In the genomic region with DNA sequence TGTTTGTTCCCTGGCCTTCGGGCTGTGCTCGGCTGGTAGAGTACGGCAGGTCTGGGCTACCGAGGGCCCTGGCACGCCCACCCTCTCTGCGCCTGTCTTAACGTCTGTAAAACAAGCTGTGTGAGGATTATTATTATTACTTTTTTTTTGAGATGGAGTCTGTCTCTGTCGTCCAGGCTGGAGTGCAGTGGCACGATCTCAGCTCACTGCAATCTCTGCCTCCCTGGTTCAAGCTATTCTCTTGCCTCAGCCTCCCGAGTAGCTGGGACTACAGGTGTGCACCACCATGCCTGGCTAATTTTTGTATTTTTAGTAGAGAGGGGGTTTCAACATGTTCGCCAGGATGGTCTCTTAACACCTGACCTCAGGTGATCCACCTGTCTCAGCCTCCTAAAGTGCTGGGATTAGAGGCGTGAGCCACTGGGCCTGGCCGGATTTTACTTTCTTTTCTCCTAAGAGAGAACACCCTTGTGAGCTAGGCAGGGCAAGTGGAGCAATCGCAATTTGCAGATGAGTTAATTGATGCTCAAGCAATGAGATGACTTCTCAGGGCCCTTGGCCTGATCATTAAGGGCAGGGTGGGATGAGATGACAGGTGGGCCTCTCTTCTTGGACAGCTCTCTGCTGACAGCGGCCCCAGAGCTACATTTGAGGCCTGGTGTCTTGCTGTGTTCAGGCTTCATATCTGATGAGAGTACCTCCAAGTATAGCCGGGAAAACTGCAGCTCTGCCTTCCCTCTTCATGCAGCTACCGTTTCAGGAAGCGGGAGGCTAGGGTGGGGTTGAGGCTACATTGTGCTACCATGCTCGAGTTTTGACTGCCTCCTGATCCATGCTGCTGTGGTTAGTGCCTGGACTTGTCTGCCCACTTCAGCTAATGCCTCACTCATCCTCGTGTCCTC, we compare ENCODE assay signal across 8 cellular contexts. TPM values are rescaled to one million over a fixed set of nuclear protein-coding genes. Genes with fewer than 3 reads are reported as not detected.
DNase-seq lines count a peak whose midpoint lies in the region; ATAC-seq lines count a peak whose summit lies in the region.

No MANE protein-coding gene starts in this region.

- peak; percentile 21 for ATAC-seq in HG02981 (IDR thresholded peaks at IDR 0.05; ENCODE audit: unreplicated experiment)
- peak; percentile 50 for ATAC-seq in activated T-helper 17 cell treated with anti-CD3 and anti-CD28 coated beads, Interleukin-2, amount 50 U/mL, for 72 hours (replicated peaks)
- peak; percentile 65 for ATAC-seq in stimulated activated memory B cell treated with anti-CD40 and anti-IgM and Interleukin-4, amounts not matched to agents 10 μg/mL and 1 μg/mL and 100 μg/mL, for 72 hours

- no peaks in the 10 kb centered on the region for H3K4me1 ChIP-seq in iPS-15b (ENCODE audit: control insufficient read depth, insufficient read depth, low read length)

- peak overlapping the region; percentile 95 for H3K4me3 Mint-ChIP-seq in T-helper 2 cell treated with Interferon-gamma antibody and Interleukin-4, amounts not matched to agents 5 μg/mL and 100 μg/mL, for 36 hours
- H3K4me3 Mint-ChIP-seq in activated T-helper 17 cell treated with anti-CD3 and anti-CD28 coated beads, Interleukin-2, amount 50 U/mL, for 72 hours, result peak overlapping the region; percentile 92
- peak overlapping the region; percentile 90 for H3K4me3 Mint-ChIP-seq in stimulated activated memory B cell treated with anti-CD40 and anti-IgM and Interleukin-4, amounts not matched to agents 10 μg/mL and 1 μg/mL and 100 μg/mL, for 72 hours

- H3K9ac ChIP-seq in iPS-15b (ENCODE audit: low read depth, low read length), result peak overlapping the region; percentile 73

- no peaks in the 10 kb centered on the region for H3K9me3 Mint-ChIP-seq in T-helper 2 cell treated with Interferon-gamma antibody and Interleukin-4, amounts not matched to agents 5 μg/mL and 100 μg/mL, for 36 hours
- no peaks in the 10 kb centered on the region for H3K9me3 Mint-ChIP-seq in activated T-helper 17 cell treated with anti-CD3 and anti-CD28 coated beads, Interleukin-2, amount 50 U/mL, for 72 hours
- H3K9me3 Mint-ChIP-seq in stimulated activated memory B cell treated with anti-CD40 and anti-IgM and Interleukin-4, amounts not matched to agents 10 μg/mL and 1 μg/mL and 100 μg/mL, for 72 hours, result no peaks in the 10 kb centered on the region

- H3K36me3 ChIP-seq in iPS-15b (ENCODE audit: control insufficient read depth, insufficient read depth, low read length), result peaks cover 4% of the 10 kb centered on the region

- H3K36me3 Mint-ChIP-seq in T-helper 2 cell treated with Interferon-gamma antibody and Interleukin-4, amounts not matched to agents 5 μg/mL and 100 μg/mL, for 36 hours (ENCODE audit: low read depth), result peaks cover 8% of the 10 kb centered on the region
- H3K36me3 Mint-ChIP-seq in activated T-helper 17 cell treated with anti-CD3 and anti-CD28 coated beads, Interleukin-2, amount 50 U/mL, for 72 hours (ENCODE audit: low read depth), result peaks cover 24% of the 10 kb centered on the region
- peaks cover 12% of the 10 kb centered on the region for H3K36me3 Mint-ChIP-seq in stimulated activated memory B cell treated with anti-CD40 and anti-IgM and Interleukin-4, amounts not matched to agents 10 μg/mL and 1 μg/mL and 100 μg/mL, for 72 hours

- H3K27me3 Mint-ChIP-seq in T-helper 2 cell treated with Interferon-gamma antibody and Interleukin-4, amounts not matched to agents 5 μg/mL and 100 μg/mL, for 36 hours (ENCODE audit: low read depth), result peaks cover 5% of the 10 kb centered on the region
- H3K27me3 Mint-ChIP-seq in activated T-helper 17 cell treated with anti-CD3 and anti-CD28 coated beads, Interleukin-2, amount 50 U/mL, for 72 hours, result no peaks in the 10 kb centered on the region
- H3K27me3 Mint-ChIP-seq in stimulated activated memory B cell treated with anti-CD40 and anti-IgM and Interleukin-4, amounts not matched to agents 10 μg/mL and 1 μg/mL and 100 μg/mL, for 72 hours, result no peaks in the 10 kb centered on the region

- no peaks in the 10 kb centered on the region for H3K9me3 ChIP-seq in iPS-15b (ENCODE audit: control insufficient read depth, insufficient read depth, low read length)

- no peak for DNase-seq in T-helper 2 cell treated with Interferon-gamma antibody and Interleukin-4, amounts not matched to agents 5 μg/mL and 100 μg/mL, for 36 hours (ENCODE audit: low spot score)
- DNase-seq in T-helper 2 cell (no peak), NCI-H2196 (lab: John Stamatoyannopoulos, UW; ENCODE audit: unreplicated experiment) (no peak), NCI-H524 treated with DMSO at 0.1 percent for 48 hours (lab: John Stamatoyannopoulos, UW) (no peak)

- peaks cover 29% of the 10 kb centered on the region for H3K4me1 Mint-ChIP-seq in T-helper 2 cell treated with Interferon-gamma antibody and Interleukin-4, amounts not matched to agents 5 μg/mL and 100 μg/mL, for 36 hours (ENCODE audit: low read depth)
- H3K4me1 Mint-ChIP-seq in activated T-helper 17 cell treated with anti-CD3 and anti-CD28 coated beads, Interleukin-2, amount 50 U/mL, for 72 hours, result peaks cover 24% of the 10 kb centered on the region
- H3K4me1 Mint-ChIP-seq in stimulated activated memory B cell treated with anti-CD40 and anti-IgM and Interleukin-4, amounts not matched to agents 10 μg/mL and 1 μg/mL and 100 μg/mL, for 72 hours, result peaks cover 48% of the 10 kb centered on the region

- H3K27me3 ChIP-seq in iPS-15b (ENCODE audit: control insufficient read depth, insufficient read depth, low read length), result no peaks in the 10 kb centered on the region

- peak overlapping the region; percentile 85 for H3K27ac Mint-ChIP-seq in T-helper 2 cell treated with Interferon-gamma antibody and Interleukin-4, amounts not matched to agents 5 μg/mL and 100 μg/mL, for 36 hours
- H3K27ac Mint-ChIP-seq in activated T-helper 17 cell treated with anti-CD3 and anti-CD28 coated beads, Interleukin-2, amount 50 U/mL, for 72 hours, result peak overlapping the region; percentile 89
- H3K27ac Mint-ChIP-seq in stimulated activated memory B cell treated with anti-CD40 and anti-IgM and Interleukin-4, amounts not matched to agents 10 μg/mL and 1 μg/mL and 100 μg/mL, for 72 hours, result peak overlapping the region; percentile 95

- peak overlapping the region; percentile 80 for H3K4me3 ChIP-seq in iPS-15b (ENCODE audit: low read depth, low read length)

RNA-seq across cellular contexts. Expression of a gene that starts 0.9 kb away (rescaled TPM):
- 10 to 100 TPM; 10.9 to 17.3 TPM for total RNA-seq in activated T-helper 17 cell treated with anti-CD3 and anti-CD28 coated beads, Interleukin-2, amount 50 U/mL, for 72 hours

RNA-seq across cellular contexts. Expression of a gene that starts 13.0 kb away (rescaled TPM):
- total RNA-seq in activated T-helper 17 cell treated with anti-CD3 and anti-CD28 coated beads, Interleukin-2, amount 50 U/mL, for 72 hours, result 100 to 1,000 TPM; 203 to 389 TPM
